In the genomic region with DNA sequence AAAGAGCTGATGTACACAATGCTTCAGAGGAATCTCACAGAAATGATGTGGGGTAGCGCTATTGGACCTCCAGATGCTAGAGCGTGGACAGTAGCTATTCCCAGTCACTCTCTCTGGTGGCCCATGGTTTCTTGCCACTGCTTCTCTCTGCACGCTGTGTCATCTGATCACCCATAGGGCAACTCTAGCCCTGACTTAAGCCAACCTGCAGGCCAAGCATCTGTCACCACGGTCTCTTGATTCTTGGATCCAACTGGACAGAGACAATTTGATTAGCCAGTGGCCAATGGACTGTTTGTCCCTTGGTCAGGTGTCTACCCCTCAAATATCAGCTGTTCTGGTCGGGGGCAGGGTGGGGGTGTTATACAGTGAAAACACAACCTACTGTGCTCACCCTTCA, we compare ENCODE assay signal across 23 cellular contexts.
"Had no signal": no experiment of that assay in that cellular context is flagged by ENCODE, and none has a peak within 500 bp of the region (broad histone marks: within the 10 kb centered on the region; RNA-seq: fewer than 3 reads in every experiment).

No MANE protein-coding gene starts in this region.

- H3K9me3 Mint-ChIP-seq: naive B cell, nephron had no signal

- H3K4me3 Mint-ChIP-seq: immature natural killer cell, naive B cell, nephron had no signal

- H3K27me3 ChIP-seq: dorsolateral prefrontal cortex, neutrophil, right atrium auricular region, suprapubic skin, thyroid gland, upper lobe of left lung, uterus had no signal

- H3K36me3 Mint-ChIP-seq: naive B cell had no signal

- DNase-seq: cortex of kidney; dorsolateral prefrontal cortex; effector CD8-positive, alpha-beta T cell; immature natural killer cell; kidney; left cardiac atrium; left ventricle myocardium inferior; mesenchymal stem cell; midbrain; naive B cell; stimulated activated CD4-positive, alpha-beta T cell treated with anti-CD3 and anti-CD28 coated beads, Interleukin-2, amount 100 ng/mL, for 48 hours; stimulated activated naive CD8-positive, alpha-beta T cell treated with anti-CD3 and anti-CD28 coated beads, Interleukin-15, Interleukin-2, amounts not matched to agents 100 U/mL and 50 U/mL, for 24 hours; thyroid gland; upper lobe of left lung; uterus had no signal

- H3K27ac ChIP-seq: neutrophil, right atrium auricular region, suprapubic skin, thyroid gland, upper lobe of left lung had no signal

- H3K4me3 ChIP-seq: dorsolateral prefrontal cortex, left ventricle myocardium inferior, lung, right atrium auricular region, smooth muscle cell, suprapubic skin, thyroid gland, upper lobe of left lung, uterus had no signal

- H3K9me3 ChIP-seq: left ventricle myocardium inferior, neutrophil, right atrium auricular region, suprapubic skin, thyroid gland, upper lobe of left lung, uterus had no signal

- H3K4me2 ChIP-seq: smooth muscle cell had no signal

- H3K27me3 Mint-ChIP-seq: naive B cell had no signal

- FAIRE-seq: frontal cortex, kidney had no signal

- H3K36me3 ChIP-seq: left ventricle myocardium inferior, neutrophil, right atrium auricular region, suprapubic skin, thyroid gland, upper lobe of left lung, uterus had no signal

- H3K4me1 Mint-ChIP-seq: immature natural killer cell, naive B cell had no signal

- ATAC-seq: esophagus mucosa; left cardiac atrium; stimulated activated naive CD8-positive, alpha-beta T cell treated with anti-CD3 and anti-CD28 coated beads, Interleukin-15, Interleukin-2, amounts not matched to agents 100 U/mL and 50 U/mL, for 24 hours had no signal

- H3K4me1 ChIP-seq: left ventricle myocardium inferior, right atrium auricular region, upper lobe of left lung, uterus had no signal
